Comparison of ENCODE assay signal across 8 cellular contexts in the genomic region with DNA sequence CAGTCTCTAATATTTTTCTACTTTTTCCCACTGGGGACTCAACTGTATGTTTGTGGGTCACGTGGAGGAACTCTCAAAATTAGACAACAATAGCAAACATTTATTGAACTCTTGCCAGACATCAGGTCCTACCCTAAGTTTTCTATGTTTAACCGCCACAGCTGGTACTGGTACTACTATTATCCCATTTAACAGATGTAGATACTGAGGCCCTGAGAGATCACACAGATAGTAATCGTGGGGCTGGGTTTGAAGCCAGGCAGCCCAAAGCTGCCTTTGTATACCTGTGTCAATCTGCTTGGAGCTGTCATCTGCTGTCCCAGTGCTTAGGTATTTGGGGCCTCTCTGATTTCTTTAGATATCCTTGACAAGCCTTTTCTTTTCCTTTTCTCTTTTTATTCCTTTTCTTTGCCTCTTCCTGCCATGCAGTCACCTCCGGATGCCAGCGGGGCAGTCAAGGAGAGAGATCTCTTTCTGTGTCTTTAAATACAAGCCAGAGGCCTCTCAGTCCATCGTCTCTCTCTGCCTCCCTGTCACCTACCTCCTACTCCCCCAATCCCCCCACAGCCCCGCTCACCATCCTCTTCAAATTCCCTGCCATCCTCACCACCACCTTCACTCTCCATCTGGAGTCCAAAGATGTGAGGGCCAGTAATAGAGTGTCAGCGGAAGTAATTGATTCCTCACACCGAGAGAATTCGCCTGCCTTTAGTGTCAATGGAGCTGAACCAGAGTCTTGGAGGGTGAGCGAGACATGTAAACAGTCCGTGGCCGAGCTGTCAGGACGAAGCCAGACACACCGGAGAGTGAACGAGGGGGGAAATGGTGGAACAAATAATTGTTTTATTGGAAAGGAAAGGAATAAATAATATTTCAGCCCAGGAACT. TPM values are rescaled to one million over a fixed set of nuclear protein-coding genes. Genes with fewer than 3 reads are reported as not detected.
DNase-seq lines count a peak whose midpoint lies in the region; ATAC-seq and TF ChIP-seq lines count a peak whose summit lies in the region.

No MANE protein-coding gene starts in this region.

- H3K9me3 Mint-ChIP-seq in T-cell = no peaks in the 10 kb centered on the region

- no peaks in the 10 kb centered on the region for H3K79me2 ChIP-seq in GM23248 (ENCODE audit: insufficient read depth)
- H3K79me2 ChIP-seq in fibroblast of lung (ENCODE audit: control insufficient read depth, insufficient read depth, low read length) = no peaks in the 10 kb centered on the region

- no peak for ATAC-seq in T-cell (replicated peaks in 1 of 4)

- TF ChIP-seq CTCF in fibroblast of lung (conservative IDR thresholded peaks at IDR 0.05 in 1 of 2, IDR thresholded peaks at IDR 0.05 in 1 of 2; ENCODE audit: low read depth in 1 of 2, low read length in 2 of 2) (no peak), sigmoid colon (IDR thresholded peaks at IDR 0.05) (no peak)

- H3F3A ChIP-seq in GM23248 (ENCODE audit: insufficient read depth) = peaks cover 32% of the 10 kb centered on the region

- intact Hi-C loops in sigmoid colon (cut with DNase I) = loop anchor here (2.0 kb wide), 1 partner anchor 21 kb away; no protein-coding TSS in a partner anchor

- no peaks in the 10 kb centered on the region for H4K20me1 ChIP-seq in GM23248 (ENCODE audit: insufficient read depth)
- H4K20me1 ChIP-seq in fibroblast of lung (ENCODE audit: control insufficient read depth, extremely low read depth, insufficient read depth, low read length) = no peaks in the 10 kb centered on the region

- H3K27me3 ChIP-seq in GM23248 (replicated peaks; ENCODE audit: insufficient read depth) (no peaks in the 10 kb centered on the region), fibroblast of lung (ENCODE audit: control insufficient read depth, insufficient read depth, low read length) (no peaks in the 10 kb centered on the region), sigmoid colon (no peaks in the 10 kb centered on the region)

- H3K27ac ChIP-seq in GM23248 = peak overlapping the region; percentile 81
- peak overlapping the region; percentile 66 for H3K27ac ChIP-seq in fibroblast of lung (ENCODE audit: insufficient read depth, low read length)
- peak overlapping the region; percentile 94 to 99 (median 96) for H3K27ac ChIP-seq in sigmoid colon

- in situ Hi-C loops in GM23248 (cut with MboI) = no loop called here

- no peaks in the 10 kb centered on the region for H3K9me2 ChIP-seq in GM23248 (ENCODE audit: insufficient read depth)

- no peak for TF ChIP-seq EP300 in sigmoid colon (IDR thresholded peaks at IDR 0.05)

- peaks cover 14 to 21% (median 16%) of the 10 kb centered on the region in 3 donors for H3K4me1 Mint-ChIP-seq in T-cell

- H3K9me3 ChIP-seq in GM23248 (ENCODE audit: low read depth) (no peaks in the 10 kb centered on the region), fibroblast of lung (ENCODE audit: control insufficient read depth, insufficient read depth, low read depth, low read length) (no peaks in the 10 kb centered on the region), sigmoid colon (no peaks in the 10 kb centered on the region)

- H3K36me3 ChIP-seq in GM23248 (ENCODE audit: low read depth) (no peaks in the 10 kb centered on the region), fibroblast of lung (ENCODE audit: control insufficient read depth, insufficient read depth, low read length) (no peaks in the 10 kb centered on the region), sigmoid colon (peaks cover 0 to 49% (median 9%) of the 10 kb centered on the region in 4 donors)

- H3K4me3 ChIP-seq in GM23248 (no peak overlapping the region), fibroblast of lung (replicated peaks in 1 of 4; ENCODE audit: control extremely low read depth in 1 of 4, insufficient read depth in 1 of 4, low read depth in 3 of 4, low read length in 4 of 4) (no peak overlapping the region), sigmoid colon (no peak overlapping the region)

- H3K4me1 ChIP-seq in GM23248 (ENCODE audit: insufficient read depth) (peaks cover 31% of the 10 kb centered on the region), fibroblast of lung (ENCODE audit: control insufficient read depth, extremely low read depth, insufficient read depth, low read length) (peaks cover 23% of the 10 kb centered on the region), sigmoid colon (peaks cover 0 to 100% (median 96%) of the 10 kb centered on the region in 4 donors)

- no peaks in the 10 kb centered on the region for H3K36me3 Mint-ChIP-seq in T-cell

- POLR2A ChIA-PET in T-cell (lab: Charles Lee) = no interaction called here

- H3K9ac ChIP-seq in GM23248 = no peak overlapping the region
- H3K9ac ChIP-seq in fibroblast of lung (ENCODE audit: insufficient read depth, low read length) = no peak overlapping the region

- DNase-seq in GM23248 (no peak), T-cell (no peak), fibroblast of lung (ENCODE audit: low read depth in 2 of 2) (no peak), sigmoid colon (no peak), hypothalamus (lab: John Stamatoyannopoulos, UW) (no peak), cortex of kidney (lab: John Stamatoyannopoulos, UW) (no peak), RKO (ENCODE audit: low spot score) (no peak)
- DNase-seq in central memory CD4-positive, alpha-beta T cell = no peak

- CTCF ChIA-PET in T-cell (lab: Charles Lee) = no interaction called here

- H3K4me2 ChIP-seq in GM23248 (ENCODE audit: unreplicated experiment) (no peak overlapping the region), fibroblast of lung (ENCODE audit: extremely low read depth, insufficient read depth, low read length) (no peak overlapping the region)

- WGBS in GM23248 (ENCODE audit: low coverage in 1 of 2, low lambda C conversion rate in 2 of 2, missing lambda C conversion rate in 2 of 2), 2 experiments = 98 to 100% methylated on average over 16 of the region's 16 CpGs
- 86 to 88% methylated on average over 16 of the region's 16 CpGs for WGBS in sigmoid colon, 2 donors

- no peak overlapping the region for H3K4me3 Mint-ChIP-seq in T-cell

- H3K27ac Mint-ChIP-seq in T-cell = peak overlapping the region; percentile 56 to 96

- H2AFZ ChIP-seq in GM23248 (peak overlapping the region; percentile 85; the same call in 1 of the 2 replicates), fibroblast of lung (ENCODE audit: low read length) (no peak overlapping the region)

- peaks cover 0 to 2% of the 10 kb centered on the region in 2 donors for H3K27me3 Mint-ChIP-seq in T-cell

- no peak for TF ChIP-seq POLR2A in sigmoid colon (IDR thresholded peaks at IDR 0.05)

RNA-seq across cellular contexts. Expression of gene NRP2, which starts 23.5 kb away (rescaled TPM):
- total RNA-seq in GM23248 (2014; rRNA removed; shearing (Covaris generic)) = 9.0 and 36.7 TPM in 2 replicates
- polyA plus RNA-seq in GM23248 (2016; fragmentation: Nextera tagmentation; extraction: Ambion mirVana) = 5.6 and 6.9 TPM in 2 replicates
- total RNA-seq in T-cell = 1 to 10 TPM in 1 of 5 donors, under 1 TPM in 2, not detected in 2; 0.85 to 1.1 (median 0.93) TPM
- 22.9 and 28.7 TPM in 2 replicates for total RNA-seq in fibroblast of lung
- 16.6 and 23.9 TPM in 2 replicates for polyA plus RNA-seq in fibroblast of lung
- polyA plus RNA-seq in fibroblast of lung (2012) = 12.5 and 15.7 TPM in 2 replicates
- polyA minus RNA-seq in fibroblast of lung (ENCODE audit: low replicate concordance) = 77.2 and 77.3 TPM in 2 replicates
- 100 to 1,000 TPM; 207 to 348 (median 237) TPM for total RNA-seq in sigmoid colon
- polyA plus RNA-seq in sigmoid colon = 10 to 100 TPM in 1 of 3 donors, 1 to 10 TPM in 2; 2.5 to 13.6 (median 7.8) TPM
